In genomic region chr1:241698177-241698576, GRCh38 we compare ENCODE assay signal across 1 cellular context.
TF ChIP-seq lines count a peak whose summit lies in the region.

No MANE protein-coding gene starts in this region.

TF ChIP-seq in K562, 482 proteins besides CTCF, POLR2A, EP300 and RAD21 (continued from another document and continues in another):
- TF ChIP-seq ARID3B (CRISPR knock-in tag; IDR thresholded peaks at IDR 0.05; ENCODE audit: borderline replicate concordance) (no peak), ESRRA (IDR thresholded peaks at IDR 0.05; ENCODE audit: borderline replicate concordance, low read depth) (0 out of 2 replicates have a peak, but pooled peaks have one; percentile 22), ZNF239 (CRISPR knock-in tag; IDR thresholded peaks at IDR 0.05) (no peak), ZNF121 (CRISPR knock-in tag; conservative IDR thresholded peaks at IDR 0.05) (no peak), ZKSCAN1 (IDR thresholded peaks at IDR 0.05; ENCODE audit: low read depth, low read length) (0 out of 2 replicates have a peak, but pooled peaks have one; percentile 49), POLR2AphosphoS5 (IDR thresholded peaks at IDR 0.05; ENCODE audit: control insufficient read depth, insufficient read depth, low read depth, low read length) (peak; percentile 80; the same call in 1 of the 2 replicates), MEF2A (IDR thresholded peaks at IDR 0.05; ENCODE audit: control insufficient read depth, low read depth, low read length) (0 out of 2 replicates have a peak, but pooled peaks have one; percentile 46), ZBTB8A (IDR thresholded peaks at IDR 0.05; ENCODE audit: partially characterized antibody) (no peak), TCF3 (CRISPR knock-in tag; IDR thresholded peaks at IDR 0.05) (peak; percentile 90), ID3 (CRISPR knock-in tag; IDR thresholded peaks at IDR 0.05) (no peak), ID3 (tag; IDR thresholded peaks at IDR 0.05) (peak; percentile 36; the same call in 1 of the 2 replicates), SRSF9 (IDR thresholded peaks at IDR 0.05; ENCODE audit: borderline replicate concordance, low read depth, low read length) (no peak), ETV5 (CRISPR knock-in tag; IDR thresholded peaks at IDR 0.05; ENCODE audit: low read depth) (no peak), ARID4B (CRISPR knock-in tag; IDR thresholded peaks at IDR 0.05) (no peak), ZNF766 (CRISPR knock-in tag; conservative IDR thresholded peaks at IDR 0.05) (peak; percentile 47; the same call in 1 of the 2 replicates), ARHGAP35 (IDR thresholded peaks at IDR 0.05; ENCODE audit: partially characterized antibody) (peak; percentile 42), CTCFL (IDR thresholded peaks at IDR 0.05; ENCODE audit: borderline replicate concordance, insufficient read depth, low read depth, low read length, poor library complexity, severe bottlenecking) (no peak), WHSC1 (IDR thresholded peaks at IDR 0.05; ENCODE audit: low read length) (no peak), SAFB (IDR thresholded peaks at IDR 0.05; ENCODE audit: borderline replicate concordance, low read depth, low read length) (no peak), ELK3 (CRISPR knock-in tag; IDR thresholded peaks at IDR 0.05) (no peak), CHAMP1 (IDR thresholded peaks at IDR 0.05) (peak; percentile 94), ZNF24 (IDR thresholded peaks at IDR 0.05) (no peak), HMGXB4 (CRISPR knock-in tag; IDR thresholded peaks at IDR 0.05) (no peak), NFIC (IDR thresholded peaks at IDR 0.05) (peak; percentile 85), ZNF280A (IDR thresholded peaks at IDR 0.05; ENCODE audit: low read depth, partially characterized antibody) (no peak), E2F6 (IDR thresholded peaks at IDR 0.05; ENCODE audit: borderline replicate concordance in 1 of 2, extremely low read depth in 1 of 2, insufficient read depth in 1 of 2, insufficient read length in 1 of 2, low read depth in 1 of 2, low read length in 1 of 2, poor library complexity in 1 of 2, severe bottlenecking in 1 of 2) (no peak), ZNF134 (CRISPR knock-in tag; conservative IDR thresholded peaks at IDR 0.05) (no peak), ZNF778 (CRISPR knock-in tag; IDR thresholded peaks at IDR 0.05) (no peak), BCL6 (CRISPR knock-in tag; IDR thresholded peaks at IDR 0.05) (no peak), SPI1 (IDR thresholded peaks at IDR 0.05; ENCODE audit: borderline replicate concordance, low read depth, low read length) (no peak), NR2C1 (IDR thresholded peaks at IDR 0.05) (0 out of 2 replicates have a peak, but pooled peaks have one; percentile 10), NR2C1 (tag; IDR thresholded peaks at IDR 0.05) (peak; percentile 35; the same call in 1 of the 2 replicates), SREBF1 (IDR thresholded peaks at IDR 0.05; ENCODE audit: borderline replicate concordance, low read depth, low read length) (no peak), ZZZ3 (IDR thresholded peaks at IDR 0.05) (no peak), ARNT (IDR thresholded peaks at IDR 0.05) (peak in 1 of 2 experiments; percentile 82; a peak in 2 of 4 replicates), ZNF589 (CRISPR knock-in tag; IDR thresholded peaks at IDR 0.05; ENCODE audit: low read depth) (no peak), ESRRB (CRISPR knock-in tag; IDR thresholded peaks at IDR 0.05; ENCODE audit: borderline replicate concordance) (no peak), ZBTB9 (CRISPR knock-in tag; IDR thresholded peaks at IDR 0.05) (0 out of 2 replicates have a peak, but pooled peaks have one; percentile 65), LARP7 (IDR thresholded peaks at IDR 0.05) (no peak), U2AF2 (optimal IDR thresholded peaks at IDR 0.05; ENCODE audit: low read depth, low read length) (no peak), ZNF311 (CRISPR knock-in tag; IDR thresholded peaks at IDR 0.05) (peak; percentile 75), SRSF3 (IDR thresholded peaks at IDR 0.05; ENCODE audit: insufficient read depth, low read length) (no peak), HOMEZ (CRISPR knock-in tag; IDR thresholded peaks at IDR 0.05) (no peak), ZNF224 (CRISPR knock-in tag; IDR thresholded peaks at IDR 0.05) (no peak)
